ENCODE assay signal across 1 cellular context in genomic region chr11:43680521-43681505, GRCh38.
A peak's percentile ranks its signal among the peaks of the same experiment; 100 is the strongest.
TF ChIP-seq lines count a peak whose summit lies in the region.

TSS of gene HSD17B12 (plus strand) at chr11:43680738. CDS start at chr11:43680828, 90 bp downstream.

TF ChIP-seq in GM12878, 131 proteins besides CTCF, POLR2A, EP300 and RAD21 (continued from another document):
- TF ChIP-seq ZNF687 (IDR thresholded peaks at IDR 0.05) = peak; percentile 79
- TF ChIP-seq ZNF592 (IDR thresholded peaks at IDR 0.05) = no peak
- TF ChIP-seq TCF7 (IDR thresholded peaks at IDR 0.05; ENCODE audit: borderline replicate concordance) = no peak
- 0 out of 2 replicates have a peak, but pooled peaks have one; percentile 42 for TF ChIP-seq TARDBP (IDR thresholded peaks at IDR 0.05; ENCODE audit: borderline replicate concordance)
- peak; percentile 52 for TF ChIP-seq MEF2B (IDR thresholded peaks at IDR 0.05; ENCODE audit: partially characterized antibody, poor library complexity, severe bottlenecking)
- TF ChIP-seq CREM (IDR thresholded peaks at IDR 0.05; ENCODE audit: low read depth) = peak; percentile 85
